13 cellular contexts compared by ENCODE assay signal in the genomic region with DNA sequence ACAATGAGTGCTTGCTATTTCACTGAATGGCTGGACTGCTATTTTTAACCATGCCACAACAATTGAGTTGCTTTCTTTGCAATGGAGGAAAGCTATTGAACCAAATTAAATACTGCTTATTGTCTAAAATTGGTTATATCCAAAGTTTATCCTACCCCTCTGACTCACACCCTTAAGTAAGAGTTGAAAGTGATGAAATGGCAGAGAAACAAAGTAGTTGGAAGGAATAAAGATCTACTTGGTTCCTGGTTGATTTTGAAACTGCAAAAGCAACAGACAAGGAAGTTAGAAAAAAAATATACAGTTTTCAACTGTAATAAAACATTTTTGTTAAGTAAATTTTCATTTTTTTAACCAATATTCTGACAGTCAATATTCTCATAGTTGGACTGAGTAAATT. TPM values are rescaled to one million over a fixed set of nuclear protein-coding genes. Genes with fewer than 3 reads are reported as not detected.
DNase-seq lines count a peak whose midpoint lies in the region; ATAC-seq and TF ChIP-seq lines count a peak whose summit lies in the region.
"Had no signal": no experiment of that assay in that cellular context is flagged by ENCODE, and none has a peak within 500 bp of the region (broad histone marks: within the 10 kb centered on the region; RNA-seq: fewer than 3 reads in every experiment).

No MANE protein-coding gene starts in this region.

- no peak overlapping the region for H3K27ac Mint-ChIP-seq in stimulated activated effector memory CD8-positive, alpha-beta T cell treated with anti-CD3 and anti-CD28 coated beads, Interleukin-12 subunit alpha, Interleukin-12 subunit beta, amount 100 ng/mL, for 72 hours

- no peak overlapping the region for H3K4me3 Mint-ChIP-seq in stimulated activated effector memory CD8-positive, alpha-beta T cell treated with anti-CD3 and anti-CD28 coated beads, Interleukin-12 subunit alpha, Interleukin-12 subunit beta, amount 100 ng/mL, for 72 hours

- peak; percentile 45 for DNase-seq in ELR (ENCODE audit: low read depth)
- peak; percentile 25 for DNase-seq in NOMO-1 treated with dmso at 0.1 percent for 144 hours (lab: John Stamatoyannopoulos, UW; ENCODE audit: unreplicated experiment)
- peak; percentile 45 for DNase-seq in epithelial cell of esophagus (ENCODE audit: low read depth)
- peak; percentile 86 for DNase-seq in renal cortical epithelial cell (ENCODE audit: low read depth)
- no peak for DNase-seq in NCI-H2081 treated with DMSO at 0.1 percent for 48 hours (lab: John Stamatoyannopoulos, UW)
- no peak for DNase-seq in DMS79 treated with DMSO at 0.1 percent for 48 hours (lab: John Stamatoyannopoulos, UW)
- no peak for DNase-seq in stimulated activated effector memory CD8-positive, alpha-beta T cell treated with anti-CD3 and anti-CD28 coated beads, Interleukin-12 subunit alpha, Interleukin-12 subunit beta, amount 100 ng/mL, for 72 hours (ENCODE audit: low spot score in 2 of 2)
- DNase-seq: caudate nucleus, heart right ventricle, Kasumi-1, NCI-H526 treated with DMSO at 0.1 percent for 48 hours, T-helper 2 cell had no signal

- no peak for TF ChIP-seq CTCF in epithelial cell of esophagus (IDR thresholded peaks at IDR 0.05; ENCODE audit: insufficient read depth, low read depth, low read length, missing control alignments)

- no peak overlapping the region for H3K4me3 ChIP-seq in epithelial cell of esophagus (ENCODE audit: low read length)
- H3K4me3 ChIP-seq: heart right ventricle had no signal

- ATAC-seq in HG02840 (IDR thresholded peaks at IDR 0.05; ENCODE audit: low FRiP score, unreplicated experiment) = no peak
- ATAC-seq in stimulated activated effector memory CD8-positive, alpha-beta T cell treated with anti-CD3 and anti-CD28 coated beads, Interleukin-12 subunit alpha, Interleukin-12 subunit beta, amount 100 ng/mL, for 72 hours = no peak

- peaks cover 5% of the 10 kb centered on the region for H3K36me3 Mint-ChIP-seq in stimulated activated effector memory CD8-positive, alpha-beta T cell treated with anti-CD3 and anti-CD28 coated beads, Interleukin-12 subunit alpha, Interleukin-12 subunit beta, amount 100 ng/mL, for 72 hours

- no peaks in the 10 kb centered on the region for H3K9me3 Mint-ChIP-seq in stimulated activated effector memory CD8-positive, alpha-beta T cell treated with anti-CD3 and anti-CD28 coated beads, Interleukin-12 subunit alpha, Interleukin-12 subunit beta, amount 100 ng/mL, for 72 hours

- peaks cover 54% of the 10 kb centered on the region for H3K4me1 Mint-ChIP-seq in stimulated activated effector memory CD8-positive, alpha-beta T cell treated with anti-CD3 and anti-CD28 coated beads, Interleukin-12 subunit alpha, Interleukin-12 subunit beta, amount 100 ng/mL, for 72 hours

RNA-seq across cellular contexts. Expression of gene EML4, which starts 47.6 kb away (rescaled TPM):
- 36.5 and 45.6 TPM in 2 replicates for total RNA-seq in renal cortical epithelial cell

Comparison
In these comparisons a context has a peak if more than half of its experiments do, and no peak if none do; other contexts are left out.
1. DNase-seq: peak in ELR (single experiment), NOMO-1 treated with dmso at 0.1 percent for 144 hours (single experiment), epithelial cell of esophagus (single experiment) and renal cortical epithelial cell (single experiment); none in NCI-H2081 treated with DMSO at 0.1 percent for 48 hours (single experiment), DMS79 treated with DMSO at 0.1 percent for 48 hours (single experiment) and stimulated activated effector memory CD8-positive, alpha-beta T cell treated with anti-CD3 and anti-CD28 coated beads, Interleukin-12 subunit alpha, Interleukin-12 subunit beta, amount 100 ng/mL, for 72 hours (0 of 2).